ENCODE assay signal across 16 cellular contexts in genomic region chr9:76109953-76110352, GRCh38.
DNase-seq lines count a peak whose midpoint lies in the region; ATAC-seq and TF ChIP-seq lines count a peak whose summit lies in the region.
"Had no signal": no experiment of that assay in that cellular context is flagged by ENCODE, and none has a peak within 500 bp of the region (broad histone marks: within the 10 kb centered on the region; RNA-seq: fewer than 3 reads in every experiment).

No MANE protein-coding gene starts in this region.

- TF ChIP-seq CTCF in astrocyte of the spinal cord (IDR thresholded peaks at IDR 0.05; ENCODE audit: low read depth, low read length): no peak

- no peaks in the 10 kb centered on the region for H3K27me3 Mint-ChIP-seq in immature natural killer cell (ENCODE audit: low read depth in 3 of 3)
- no peaks in the 10 kb centered on the region for H3K27me3 Mint-ChIP-seq in activated T-helper 17 cell treated with anti-CD3 and anti-CD28 coated beads, Interleukin-2, amount 50 U/mL, for 72 hours
- H3K27me3 Mint-ChIP-seq: stimulated activated memory B cell treated with anti-CD40 and anti-IgM and Interleukin-4, amounts not matched to agents 10 μg/mL and 1 μg/mL and 100 μg/mL, for 72 hours had no signal

- H3K36me3 Mint-ChIP-seq in immature natural killer cell: peaks cover 0 to 3% (median 3%) of the 10 kb centered on the region in 3 donors
- H3K36me3 Mint-ChIP-seq in stimulated activated effector memory CD8-positive, alpha-beta T cell treated with anti-CD3 and anti-CD28 coated beads, Interleukin-12 subunit alpha, Interleukin-12 subunit beta, amount 100 ng/mL, for 72 hours: no peaks in the 10 kb centered on the region
- peaks cover 13% of the 10 kb centered on the region for H3K36me3 Mint-ChIP-seq in activated T-helper 17 cell treated with anti-CD3 and anti-CD28 coated beads, Interleukin-2, amount 50 U/mL, for 72 hours (ENCODE audit: low read depth)
- H3K36me3 Mint-ChIP-seq: stimulated activated memory B cell treated with anti-CD40 and anti-IgM and Interleukin-4, amounts not matched to agents 10 μg/mL and 1 μg/mL and 100 μg/mL, for 72 hours had no signal

- peak overlapping the region in 4 of 6 donors; percentile 32 to 76 (median 40) for H3K27ac Mint-ChIP-seq in immature natural killer cell
- H3K27ac Mint-ChIP-seq in stimulated activated effector memory CD8-positive, alpha-beta T cell treated with anti-CD3 and anti-CD28 coated beads, Interleukin-12 subunit alpha, Interleukin-12 subunit beta, amount 100 ng/mL, for 72 hours: no peak overlapping the region
- H3K27ac Mint-ChIP-seq in activated T-helper 17 cell treated with anti-CD3 and anti-CD28 coated beads, Interleukin-2, amount 50 U/mL, for 72 hours: no peak overlapping the region
- H3K27ac Mint-ChIP-seq: stimulated activated memory B cell treated with anti-CD40 and anti-IgM and Interleukin-4, amounts not matched to agents 10 μg/mL and 1 μg/mL and 100 μg/mL, for 72 hours had no signal

- peaks cover 6 to 30% of the 10 kb centered on the region in 2 donors for H3K4me1 Mint-ChIP-seq in immature natural killer cell
- no peaks in the 10 kb centered on the region for H3K4me1 Mint-ChIP-seq in stimulated activated effector memory CD8-positive, alpha-beta T cell treated with anti-CD3 and anti-CD28 coated beads, Interleukin-12 subunit alpha, Interleukin-12 subunit beta, amount 100 ng/mL, for 72 hours
- no peaks in the 10 kb centered on the region for H3K4me1 Mint-ChIP-seq in activated T-helper 17 cell treated with anti-CD3 and anti-CD28 coated beads, Interleukin-2, amount 50 U/mL, for 72 hours
- H3K4me1 Mint-ChIP-seq: stimulated activated memory B cell treated with anti-CD40 and anti-IgM and Interleukin-4, amounts not matched to agents 10 μg/mL and 1 μg/mL and 100 μg/mL, for 72 hours had no signal

- DNase-seq in HT1080 (ENCODE audit: low read depth) (peak; percentile 11), astrocyte of the spinal cord (ENCODE audit: low read depth, low spot score) (peak; percentile 59), immature natural killer cell (no peak), cerebellum (ENCODE audit: low spot score) (no peak)
- DNase-seq in stimulated activated effector memory CD8-positive, alpha-beta T cell treated with anti-CD3 and anti-CD28 coated beads, Interleukin-12 subunit alpha, Interleukin-12 subunit beta, amount 100 ng/mL, for 72 hours (ENCODE audit: low spot score in 2 of 2): no peak
- no peak for DNase-seq in activated naive CD4-positive, alpha-beta T cell (lab: John Stamatoyannopoulos, UW)
- DNase-seq: activated CD4-positive, CD25-positive, alpha-beta regulatory T cell; activated gamma-delta T cell treated with Interleukin-2 at 50 U/mL for 16 hours; hippocampal formation; left ventricle myocardium inferior; NCI-H524 treated with DMSO at 0.1 percent for 48 hours; right cardiac atrium had no signal

- ATAC-seq in stimulated activated effector memory CD8-positive, alpha-beta T cell treated with anti-CD3 and anti-CD28 coated beads, Interleukin-12 subunit alpha, Interleukin-12 subunit beta, amount 100 ng/mL, for 72 hours: peak; percentile 47
- ATAC-seq in activated T-helper 17 cell treated with anti-CD3 and anti-CD28 coated beads, Interleukin-2, amount 50 U/mL, for 72 hours (replicated peaks): no peak
- ATAC-seq in HG02759 (IDR thresholded peaks at IDR 0.05; ENCODE audit: unreplicated experiment): no peak
- ATAC-seq: Panc1; right cardiac atrium; stimulated activated memory B cell treated with anti-CD40 and anti-IgM and Interleukin-4, amounts not matched to agents 10 μg/mL and 1 μg/mL and 100 μg/mL, for 72 hours had no signal

- peak overlapping the region in 3 of 5 donors; percentile 21 to 44 (median 34) for H3K4me3 Mint-ChIP-seq in immature natural killer cell
- H3K4me3 Mint-ChIP-seq in stimulated activated effector memory CD8-positive, alpha-beta T cell treated with anti-CD3 and anti-CD28 coated beads, Interleukin-12 subunit alpha, Interleukin-12 subunit beta, amount 100 ng/mL, for 72 hours: no peak overlapping the region
- H3K4me3 Mint-ChIP-seq in activated T-helper 17 cell treated with anti-CD3 and anti-CD28 coated beads, Interleukin-2, amount 50 U/mL, for 72 hours: no peak overlapping the region
- H3K4me3 Mint-ChIP-seq: stimulated activated memory B cell treated with anti-CD40 and anti-IgM and Interleukin-4, amounts not matched to agents 10 μg/mL and 1 μg/mL and 100 μg/mL, for 72 hours had no signal

- in situ Hi-C loops in astrocyte of the spinal cord (cut with HindIII; ENCODE audit: low sequenced_read_pairs): no loop called here

- H3K4me3 ChIP-seq in astrocyte of the spinal cord (ENCODE audit: low read depth, low read length): no peak overlapping the region
- H3K4me3 ChIP-seq: left ventricle myocardium inferior had no signal

- H3K9me3 Mint-ChIP-seq in immature natural killer cell: no peaks in the 10 kb centered on the region
- H3K9me3 Mint-ChIP-seq in stimulated activated effector memory CD8-positive, alpha-beta T cell treated with anti-CD3 and anti-CD28 coated beads, Interleukin-12 subunit alpha, Interleukin-12 subunit beta, amount 100 ng/mL, for 72 hours: no peaks in the 10 kb centered on the region
- H3K9me3 Mint-ChIP-seq in activated T-helper 17 cell treated with anti-CD3 and anti-CD28 coated beads, Interleukin-2, amount 50 U/mL, for 72 hours: no peaks in the 10 kb centered on the region
- H3K9me3 Mint-ChIP-seq: stimulated activated memory B cell treated with anti-CD40 and anti-IgM and Interleukin-4, amounts not matched to agents 10 μg/mL and 1 μg/mL and 100 μg/mL, for 72 hours had no signal

Comparison
In these comparisons a context has a peak if more than half of its experiments do, and no peak if none do; other contexts are left out.
1. DNase-seq: peak in HT1080 (single experiment) and astrocyte of the spinal cord (single experiment); none in immature natural killer cell (0 of 3), stimulated activated effector memory CD8-positive, alpha-beta T cell treated with anti-CD3 and anti-CD28 coated beads, Interleukin-12 subunit alpha, Interleukin-12 subunit beta, amount 100 ng/mL, for 72 hours (0 of 2), cerebellum (single experiment) and activated naive CD4-positive, alpha-beta T cell (0 of 4).
2. H3K27ac Mint-ChIP-seq: peak in immature natural killer cell (4 of 6); none in stimulated activated effector memory CD8-positive, alpha-beta T cell treated with anti-CD3 and anti-CD28 coated beads, Interleukin-12 subunit alpha, Interleukin-12 subunit beta, amount 100 ng/mL, for 72 hours (single experiment) and activated T-helper 17 cell treated with anti-CD3 and anti-CD28 coated beads, Interleukin-2, amount 50 U/mL, for 72 hours (single experiment).
3. H3K4me3 Mint-ChIP-seq: peak in immature natural killer cell (3 of 5); none in stimulated activated effector memory CD8-positive, alpha-beta T cell treated with anti-CD3 and anti-CD28 coated beads, Interleukin-12 subunit alpha, Interleukin-12 subunit beta, amount 100 ng/mL, for 72 hours (single experiment) and activated T-helper 17 cell treated with anti-CD3 and anti-CD28 coated beads, Interleukin-2, amount 50 U/mL, for 72 hours (single experiment).